Comparison of ENCODE assay signal across 8 cellular contexts in genomic region chr2:201129044-201129505, GRCh38. TPM values are rescaled to one million over a fixed set of nuclear protein-coding genes. Genes with fewer than 3 reads are reported as not detected.
DNase-seq lines count a peak whose midpoint lies in the region; ATAC-seq and TF ChIP-seq lines count a peak whose summit lies in the region.

No MANE protein-coding gene starts in this region.

- peak; percentile 31 for DNase-seq in ELF-1 (ENCODE audit: low read depth, low spot score)
- DNase-seq in ascending aorta (ENCODE audit: low spot score in 2 of 2): no peak
- DNase-seq in lung (ENCODE audit: low spot score): no peak
- no peak for DNase-seq in GF-D8 (lab: John Stamatoyannopoulos, UW)
- no peak for DNase-seq in NCI-H2029 treated with DMSO at 0.1 percent for 48 hours (lab: John Stamatoyannopoulos, UW)

- TF ChIP-seq CTCF in Loucy (conservative IDR thresholded peaks at IDR 0.05; ENCODE audit: low read length) (no peak), ascending aorta (IDR thresholded peaks at IDR 0.05) (no peak), lung (IDR thresholded peaks at IDR 0.05; ENCODE audit: control extremely low read depth, extremely low read depth) (no peak)

- H3K9ac ChIP-seq in Loucy (ENCODE audit: low read depth, low read length, poor library complexity, severe bottlenecking): no peak overlapping the region

- H3K36me3 ChIP-seq in Loucy (ENCODE audit: insufficient read depth, low read length) (peaks cover 24% of the 10 kb centered on the region; the same call in 1 of the 2 replicates), ascending aorta (peaks cover 9 to 11% of the 10 kb centered on the region in 2 donors), lung (ENCODE audit: control insufficient read depth in 2 of 2, insufficient read depth in 2 of 2, low read length in 2 of 2) (peaks cover 6 to 8% of the 10 kb centered on the region in 2 donors), urinary bladder (ENCODE audit: insufficient read depth) (no peaks in the 10 kb centered on the region)

- no peaks in the 10 kb centered on the region for H3K9me3 ChIP-seq in Loucy (ENCODE audit: insufficient read depth, low read depth, low read length)
- H3K9me3 ChIP-seq in ascending aorta: no peaks in the 10 kb centered on the region
- no peaks in the 10 kb centered on the region for H3K9me3 ChIP-seq in lung (ENCODE audit: control insufficient read depth in 2 of 2, insufficient read depth in 1 of 2, low read length in 1 of 2)

- H3K27me3 ChIP-seq in Loucy (ENCODE audit: insufficient read depth, low read length, poor library complexity, severe bottlenecking) (no peaks in the 10 kb centered on the region), ascending aorta (no peaks in the 10 kb centered on the region), lung (ENCODE audit: control insufficient read depth, insufficient read depth) (no peaks in the 10 kb centered on the region)

- 13 to 18% methylated on average over 4 of the region's 4 CpGs for WGBS in lung, 2 donors
- WGBS in urinary bladder: 50% methylated on average over 4 of the region's 4 CpGs

- intact Hi-C loops in ascending aorta (cut with DNase I): no loop called here

- H3K4me3 ChIP-seq in Loucy (ENCODE audit: low read length, poor library complexity, severe bottlenecking) (peak overlapping the region; percentile 6), ascending aorta (peak overlapping the region; percentile 11 to 16), lung (no peak overlapping the region), urinary bladder (ENCODE audit: low read depth, low read length) (no peak overlapping the region)

- H3K4me1 ChIP-seq in Loucy (ENCODE audit: insufficient read depth, low read length, poor library complexity, severe bottlenecking) (peaks cover 57% of the 10 kb centered on the region), ascending aorta (peaks cover 18 to 61% of the 10 kb centered on the region in 2 donors), lung (ENCODE audit: control insufficient read depth in 2 of 2, insufficient read depth in 2 of 2, low read length in 2 of 2) (peaks cover 24 to 28% of the 10 kb centered on the region in 2 donors), urinary bladder (ENCODE audit: insufficient read depth) (peaks cover 4% of the 10 kb centered on the region)

- peak overlapping the region; percentile 59 to 89 for H3K27ac ChIP-seq in ascending aorta
- H3K27ac ChIP-seq in lung (ENCODE audit: low read depth in 1 of 2, low read length in 1 of 2): peak overlapping the region; percentile 91 to 95
- H3K27ac ChIP-seq in urinary bladder (ENCODE audit: low read depth): peak overlapping the region; percentile 34

- peaks cover 88% of the 10 kb centered on the region for H3K79me2 ChIP-seq in Loucy (ENCODE audit: insufficient read depth, low read length)

- no peaks in the 10 kb centered on the region for H3F3A ChIP-seq in Loucy (ENCODE audit: low read depth)

- no peaks in the 10 kb centered on the region for H3K9me2 ChIP-seq in Loucy (replicated peaks; ENCODE audit: low read depth, low read length)

- H3K4me2 ChIP-seq in Loucy (ENCODE audit: low read depth, low read length, poor library complexity, severe bottlenecking): peak overlapping the region; percentile 90

- no peak overlapping the region for H2AFZ ChIP-seq in Loucy (ENCODE audit: low read length)

- ATAC-seq in lung (ENCODE audit: insufficient read depth, low FRiP score) (no peak), HG02588 (IDR thresholded peaks at IDR 0.05; ENCODE audit: unreplicated experiment) (no peak)

- peaks cover 35% of the 10 kb centered on the region for H4K20me1 ChIP-seq in Loucy (ENCODE audit: insufficient read depth, low read length, poor library complexity, severe bottlenecking)

RNA-seq across cellular contexts. Expression of gene CFLAR, which starts 13.1 kb away (rescaled TPM):
- total RNA-seq in ascending aorta: 112 TPM
- total RNA-seq in lung: 100 to 1,000 TPM; 294 to 345 TPM
- polyA plus RNA-seq in lung: 100 to 1,000 TPM; 101 to 182 TPM
- total RNA-seq in urinary bladder: 107 TPM
- polyA plus RNA-seq in urinary bladder: 50.0 TPM

RNA-seq across cellular contexts. Expression of gene CASP10, which starts 53.9 kb away (rescaled TPM):
- total RNA-seq in ascending aorta (7.8 TPM), lung (10 to 100 TPM; 24.3 to 74.4 TPM), urinary bladder (19.2 TPM)
- polyA plus RNA-seq in lung (1 to 10 TPM; 8.9 to 9.1 TPM), urinary bladder (3.4 TPM)

RNA-seq across cellular contexts. Expression of gene NDUFB3, which starts 57.3 kb away (rescaled TPM):
- total RNA-seq in ascending aorta (34.2 TPM), lung (10 to 100 TPM; 46.2 to 71.5 TPM), urinary bladder (53.2 TPM)
- polyA plus RNA-seq in lung (10 to 100 TPM; 86.7 to 87.5 TPM), urinary bladder (63.4 TPM)

RNA-seq across cellular contexts. Expression of gene HYCC2, which starts 57.6 kb away (rescaled TPM):
- 2.1 TPM for total RNA-seq in ascending aorta
- total RNA-seq in lung: 10 to 100 TPM; 25.2 to 36.4 TPM
- polyA plus RNA-seq in lung: 1 to 10 TPM; 5.7 to 6.7 TPM
- 42.8 TPM for total RNA-seq in urinary bladder
- polyA plus RNA-seq in urinary bladder: 3.5 TPM

Comparison
In these comparisons a context has a peak if more than half of its experiments do, and no peak if none do; other contexts are left out.
1. H3K4me3 ChIP-seq: peak in Loucy (single experiment) and ascending aorta (2 of 2); none in lung (single experiment) and urinary bladder (single experiment).
2. H3K27ac ChIP-seq: peak in every context shown above with its lines; median percentile 93 in lung; 74 in ascending aorta; 34 in urinary bladder.